27 cellular contexts compared by ENCODE assay signal in the genomic region with DNA sequence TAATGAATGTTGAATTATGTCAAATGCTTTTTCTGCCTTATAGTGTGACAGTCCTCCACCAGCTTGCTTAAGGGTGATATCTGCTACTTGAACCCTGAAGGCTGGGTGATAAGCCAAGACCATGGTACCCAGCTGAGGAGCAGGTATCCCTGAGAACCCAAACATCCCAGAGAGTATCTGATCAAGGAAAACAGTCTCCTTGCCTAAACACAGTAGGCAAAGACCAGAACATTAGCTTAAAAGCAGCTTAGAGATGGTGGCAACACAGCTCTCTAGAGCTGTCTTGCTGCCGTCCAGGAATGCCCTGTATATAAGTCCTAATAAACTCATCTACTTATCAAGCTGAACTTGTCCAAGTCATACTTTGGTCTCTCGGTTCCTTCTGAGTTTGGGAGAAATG.
"Had no signal": no experiment of that assay in that cellular context is flagged by ENCODE, and none has a peak within 500 bp of the region (broad histone marks: within the 10 kb centered on the region; RNA-seq: fewer than 3 reads in every experiment).

No MANE protein-coding gene starts in this region.

- FAIRE-seq: urothelium cell line had no signal

- H3K36me3 ChIP-seq: stomach, suprapubic skin, thoracic aorta, thyroid gland, tibial artery, tibial nerve, transverse colon, upper lobe of left lung, upper lobe of right lung, uterus, vagina had no signal

- DNase-seq: stimulated activated CD4-positive, alpha-beta T cell treated with anti-CD3 and anti-CD28 coated beads, Interleukin-2, amount 100 ng/mL, for 48 hours; stimulated activated CD4-positive, alpha-beta T cell treated with anti-CD3 and anti-CD28 coated beads, Interleukin-4, amount 100 ng/mL, for 1 hour; stimulated activated CD4-positive, alpha-beta T cell treated with anti-CD3 and anti-CD28 coated beads, Interleukin-4, amount 100 ng/mL, for 24 hours; stimulated activated CD4-positive, alpha-beta T cell treated with anti-CD3 and anti-CD28 coated beads, Interleukin-4, amount 100 ng/mL, for 4 hours; stimulated activated CD8-positive, alpha-beta memory T cell treated with anti-CD3 and anti-CD28 coated beads, Interleukin-4, amount 100 ng/mL, for 48 hours; stimulated activated naive B cell treated with anti-CD40 and anti-IgM and Interleukin-4, amounts not matched to agents 10 μg/mL and 1 μg/mL and 100 μg/mL, for 72 hours; stimulated activated naive CD4-positive, alpha-beta T cell; stimulated activated naive CD4-positive, alpha-beta T cell treated with Interleukin-2 at 50 U/mL for 16 hours; stimulated activated naive CD8-positive, alpha-beta T cell treated with anti-CD3 and anti-CD28 coated beads, Interleukin-15, amount 100 ng/mL, for 72 hours; stimulated activated naive CD8-positive, alpha-beta T cell treated with anti-CD3 and anti-CD28 coated beads, Interleukin-15, Interleukin-2, amounts not matched to agents 100 U/mL and 50 U/mL, for 24 hours; stomach; substantia nigra; testis; thyroid gland; tibial artery; transverse colon; trophoblast cell; upper lobe of left lung; upper lobe of right lung; uterus had no signal

- H3K9me3 ChIP-seq: stomach, suprapubic skin, testis, thoracic aorta, thyroid gland, tibial artery, tibial nerve, transverse colon, upper lobe of left lung, upper lobe of right lung, uterus, vagina had no signal

- H3K4me1 ChIP-seq: stomach, suprapubic skin, testis, thyroid gland, tibial artery, tibial nerve, transverse colon, upper lobe of left lung, upper lobe of right lung, uterus, vagina had no signal

- H3K27ac ChIP-seq: stomach, suprapubic skin, testis, thoracic aorta, thyroid gland, tibial artery, tibial nerve, transverse colon, upper lobe of left lung, upper lobe of right lung, uterus, vagina had no signal

- ATAC-seq: stimulated activated effector memory CD8-positive, alpha-beta T cell treated with anti-CD3 and anti-CD28 coated beads, Interleukin-12 subunit alpha, Interleukin-12 subunit beta, amount 100 ng/mL, for 72 hours; stimulated activated memory B cell treated with anti-CD40 and anti-IgM and Interleukin-4, amounts not matched to agents 10 μg/mL and 1 μg/mL and 100 μg/mL, for 72 hours; stimulated activated naive B cell treated with anti-CD40 and anti-IgM and Interleukin-4, amounts not matched to agents 10 μg/mL and 1 μg/mL and 100 μg/mL, for 72 hours; stimulated activated naive CD8-positive, alpha-beta T cell treated with anti-CD3 and anti-CD28 coated beads, Interleukin-15, amount 100 ng/mL, for 72 hours; stimulated activated naive CD8-positive, alpha-beta T cell treated with anti-CD3 and anti-CD28 coated beads, Interleukin-15, Interleukin-2, amounts not matched to agents 100 U/mL and 50 U/mL, for 24 hours; upper lobe of right lung had no signal

- H3K27me3 ChIP-seq: stomach, suprapubic skin, testis, thyroid gland, tibial artery, tibial nerve, transverse colon, upper lobe of left lung, upper lobe of right lung, uterus, vagina had no signal

- H3K4me3 ChIP-seq: stomach, suprapubic skin, testis, thoracic aorta, thyroid gland, tibial artery, tibial nerve, transverse colon, upper lobe of left lung, upper lobe of right lung, uterus, vagina had no signal
